In genomic region chr7:39504963-39505362, GRCh38 we compare ENCODE assay signal across 12 cellular contexts.
DNase-seq lines count a peak whose midpoint lies in the region; ATAC-seq and TF ChIP-seq lines count a peak whose summit lies in the region.
"Had no signal": no experiment of that assay in that cellular context is flagged by ENCODE, and none has a peak within 500 bp of the region (broad histone marks: within the 10 kb centered on the region; RNA-seq: fewer than 3 reads in every experiment).

No MANE protein-coding gene starts in this region.

- ATAC-seq in SK-N-SH treated with all-trans-retinoic acid at 6 μM for 48 hours = peak; percentile 93
- ATAC-seq in GM18868 (IDR thresholded peaks at IDR 0.05; ENCODE audit: unreplicated experiment) = no peak
- ATAC-seq in GM18873 (IDR thresholded peaks at IDR 0.05; ENCODE audit: low FRiP score, unreplicated experiment) = no peak
- ATAC-seq: activated naive CD8-positive, alpha-beta T cell treated with anti-CD3 and anti-CD28 coated beads, Interleukin-2, amount 50 U/mL, for 24 hours had no signal

- no peak overlapping the region for H3K27ac Mint-ChIP-seq in activated T-cell treated with anti-CD3 and anti-CD28 coated beads, Interleukin-2, amount 50 U/mL, for 24 hours
- H3K27ac Mint-ChIP-seq: activated CD4-positive, alpha-beta T cell treated with anti-CD3 and anti-CD28 coated beads, Interleukin-2, amount 10 ng/mL, durations not matched to agents 7 days and 5 days; activated naive CD8-positive, alpha-beta T cell treated with anti-CD3 and anti-CD28 coated beads, Interleukin-2, amount 50 U/mL, for 24 hours had no signal

- peaks cover 10% of the 10 kb centered on the region for H3K4me1 Mint-ChIP-seq in activated T-cell treated with anti-CD3 and anti-CD28 coated beads, Interleukin-2, amount 50 U/mL, for 24 hours (ENCODE audit: low read depth)

- H3K27me3 Mint-ChIP-seq in activated T-cell treated with anti-CD3 and anti-CD28 coated beads, Interleukin-2, amount 50 U/mL, for 24 hours = peaks cover 15% of the 10 kb centered on the region

- DNase-seq in COLO829 (ENCODE audit: low spot score) (peak; percentile 50), HCEC 1CT (peak; percentile 42), glomerular visceral epithelial cell (ENCODE audit: extremely low spot score) (peak; percentile 84), SKM-1 (lab: John Stamatoyannopoulos, UW; ENCODE audit: unreplicated experiment) (no peak)
- no peak for DNase-seq in activated T-cell treated with anti-CD3 and anti-CD28 coated beads, Interleukin-2, amount 50 U/mL, for 24 hours
- DNase-seq: activated CD4-positive, alpha-beta T cell treated with anti-CD3 and anti-CD28 coated beads, Interleukin-2, amount 10 ng/mL, durations not matched to agents 7 days and 5 days; activated naive CD8-positive, alpha-beta T cell treated with anti-CD3 and anti-CD28 coated beads, Interleukin-2, amount 50 U/mL, for 24 hours; DND-41; NCI-H1436 had no signal

- no peaks in the 10 kb centered on the region for H3K36me3 Mint-ChIP-seq in activated T-cell treated with anti-CD3 and anti-CD28 coated beads, Interleukin-2, amount 50 U/mL, for 24 hours (ENCODE audit: low read depth)

- H3K4me3 Mint-ChIP-seq in activated T-cell treated with anti-CD3 and anti-CD28 coated beads, Interleukin-2, amount 50 U/mL, for 24 hours = no peak overlapping the region
- H3K4me3 Mint-ChIP-seq: activated CD4-positive, alpha-beta T cell treated with anti-CD3 and anti-CD28 coated beads, Interleukin-2, amount 10 ng/mL, durations not matched to agents 7 days and 5 days; activated naive CD8-positive, alpha-beta T cell treated with anti-CD3 and anti-CD28 coated beads, Interleukin-2, amount 50 U/mL, for 24 hours had no signal

- H3K9me3 Mint-ChIP-seq in activated T-cell treated with anti-CD3 and anti-CD28 coated beads, Interleukin-2, amount 50 U/mL, for 24 hours = no peaks in the 10 kb centered on the region
- H3K9me3 Mint-ChIP-seq: activated naive CD8-positive, alpha-beta T cell treated with anti-CD3 and anti-CD28 coated beads, Interleukin-2, amount 50 U/mL, for 24 hours had no signal

TF ChIP-seq in SK-N-SH treated with all-trans-retinoic acid at 6 μM for 48 hours, 23 proteins besides CTCF, POLR2A, EP300 and RAD21:
- TF ChIP-seq ISL1 (CRISPR knock-in tag; IDR thresholded peaks at IDR 0.05) = peak; percentile 82
- TF ChIP-seq CREB5 (CRISPR knock-in tag; IDR thresholded peaks at IDR 0.05; ENCODE audit: low read depth) = no peak
- TF ChIP-seq ZNF8 (CRISPR knock-in tag; IDR thresholded peaks at IDR 0.05) = peak; percentile 92; the same call in 1 of the 2 replicates
- TF ChIP-seq POU6F1 (CRISPR knock-in tag; IDR thresholded peaks at IDR 0.05; ENCODE audit: borderline replicate concordance, low read depth) = no peak
TF ChIP-seq in SK-N-SH treated with all-trans-retinoic acid at 6 μM for 48 hours: peak in this region for 2.

Comparison
In these comparisons a context has a peak if more than half of its experiments do, and no peak if none do; other contexts are left out.
1. DNase-seq: peak in COLO829 (single experiment), HCEC 1CT (single experiment) and glomerular visceral epithelial cell (single experiment); none in activated T-cell treated with anti-CD3 and anti-CD28 coated beads, Interleukin-2, amount 50 U/mL, for 24 hours (single experiment) and SKM-1 (single experiment).